Comparison of ENCODE assay signal across 1 cellular context in genomic region chr5:150513375-150514309, GRCh38.
TF ChIP-seq lines count a peak whose summit lies in the region.

No MANE protein-coding gene starts in this region.

TF ChIP-seq in K562, 482 proteins besides CTCF, POLR2A, EP300 and RAD21 (continued from another document):
- TF ChIP-seq RREB1 (CRISPR knock-in tag; IDR thresholded peaks at IDR 0.05) (peak; percentile 86; the same call in 1 of the 2 replicates), TRIM24 (IDR thresholded peaks at IDR 0.05) (no peak), ZNF217 (CRISPR knock-in tag; IDR thresholded peaks at IDR 0.05) (no peak), NR3C1 (CRISPR knock-in tag; IDR thresholded peaks at IDR 0.05) (no peak), CSDE1 (IDR thresholded peaks at IDR 0.05) (peak in 1 of 2 experiments; percentile 93; a peak in 2 of 4 replicates), HDAC1 (IDR thresholded peaks at IDR 0.05) (0 out of 4 replicates have a peak, but pooled peaks of 1 of the 2 experiments have one; percentile 21), HDAC2 (IDR thresholded peaks at IDR 0.05) (peak; percentile 65; the same call in 1 of the 2 replicates), WHSC1 (IDR thresholded peaks at IDR 0.05; ENCODE audit: low read length) (no peak), BMI1 (IDR thresholded peaks at IDR 0.05; ENCODE audit: low read length) (peak; percentile 92), SAFB (IDR thresholded peaks at IDR 0.05; ENCODE audit: borderline replicate concordance, low read depth, low read length) (no peak), CTBP1 (IDR thresholded peaks at IDR 0.05; ENCODE audit: borderline replicate concordance) (peak; percentile 77; the same call in 1 of the 2 replicates), GABPB1 (CRISPR knock-in tag; IDR thresholded peaks at IDR 0.05) (no peak), ZBTB40 (IDR thresholded peaks at IDR 0.05) (0 out of 2 replicates have a peak, but pooled peaks have one; percentile 22), ZBTB40 (CRISPR knock-in tag; IDR thresholded peaks at IDR 0.05) (no peak), NEUROD1 (IDR thresholded peaks at IDR 0.05; ENCODE audit: borderline replicate concordance, low read depth, low read length, partially characterized antibody) (peak; percentile 41), ZKSCAN1 (IDR thresholded peaks at IDR 0.05; ENCODE audit: low read depth, low read length) (peak; percentile 99), RBM22 (IDR thresholded peaks at IDR 0.05; ENCODE audit: low read depth, low read length, poor library complexity, severe bottlenecking) (peak; percentile 55), USF1 (CRISPR knock-in tag; IDR thresholded peaks at IDR 0.05) (0 out of 2 replicates have a peak, but pooled peaks have one; percentile 18), RFX1 (IDR thresholded peaks at IDR 0.05) (peak; percentile 97)
